17 cellular contexts compared by ENCODE assay signal in genomic region chr6:104486003-104486402, GRCh38.
DNase-seq lines count a peak whose midpoint lies in the region; ATAC-seq, FAIRE-seq and TF ChIP-seq lines count a peak whose summit lies in the region.
"Had no signal": no experiment of that assay in that cellular context is flagged by ENCODE, and none has a peak within 500 bp of the region (broad histone marks: within the 10 kb centered on the region; RNA-seq: fewer than 3 reads in every experiment).

No MANE protein-coding gene starts in this region.

- no peaks in the 10 kb centered on the region for H3K9me3 Mint-ChIP-seq in glutamatergic neuron (ENCODE audit: unreplicated experiment)
- H3K9me3 Mint-ChIP-seq: CD4-positive, alpha-beta memory T cell had no signal

- BruUV-seq in endothelial cell of umbilical vein (replicated peaks; lab: Mats Ljungman, UMichigan) = no TSS peak

- DNase-seq in Karpas-422 (peak; percentile 16), endothelial cell of umbilical vein (ENCODE audit: low read depth, low spot score) (no peak), glutamatergic neuron (no peak)
- DNase-seq: BE2C; CD4-positive, alpha-beta memory T cell; DMS79; GM23248 had no signal

- H3K9me2 ChIP-seq in Karpas-422 (replicated peaks; ENCODE audit: insufficient read depth, low read length) = no peaks in the 10 kb centered on the region

- peaks cover 4% of the 10 kb centered on the region for H3K36me3 Mint-ChIP-seq in glutamatergic neuron (ENCODE audit: unreplicated experiment)
- H3K36me3 Mint-ChIP-seq: CD4-positive, alpha-beta memory T cell had no signal

- no peak for TF ChIP-seq EP300 in gastroesophageal sphincter (IDR thresholded peaks at IDR 0.05)

- H3K4me1 Mint-ChIP-seq in glutamatergic neuron (ENCODE audit: low read depth, unreplicated experiment) = no peaks in the 10 kb centered on the region
- H3K4me1 Mint-ChIP-seq: CD4-positive, alpha-beta memory T cell had no signal

- H3K27me3 Mint-ChIP-seq in glutamatergic neuron (ENCODE audit: unreplicated experiment) = no peaks in the 10 kb centered on the region
- H3K27me3 Mint-ChIP-seq: CD4-positive, alpha-beta memory T cell had no signal

- ATAC-seq in SK-N-SH treated with all-trans-retinoic acid at 6 μM for 48 hours (no peak), HG03175 (IDR thresholded peaks at IDR 0.05; ENCODE audit: unreplicated experiment) (no peak), gastroesophageal sphincter (no peak)
- ATAC-seq: HCT116 had no signal

- dilution Hi-C loops in endothelial cell of umbilical vein (cut with MboI; ENCODE audit: extremely low pct_ligation_motif_present, low sequenced_read_pairs) = no loop called here

- TF ChIP-seq CTCF in endothelial cell of umbilical vein (IDR thresholded peaks at IDR 0.05; ENCODE audit: extremely low read depth in 1 of 2, insufficient read depth in 1 of 2, low read depth in 1 of 2, low read length in 2 of 2) (no peak), glutamatergic neuron (IDR thresholded peaks at IDR 0.05; ENCODE audit: partially characterized antibody, unreplicated experiment) (no peak), gastroesophageal sphincter (IDR thresholded peaks at IDR 0.05) (no peak)

- H3K4me1 ChIP-seq in Karpas-422 (ENCODE audit: low read length) (no peaks in the 10 kb centered on the region), endothelial cell of umbilical vein (ENCODE audit: control insufficient read depth, extremely low read depth, insufficient read depth, low read length) (no peaks in the 10 kb centered on the region), subcutaneous abdominal adipose tissue (ENCODE audit: control insufficient read depth in 5 of 5, insufficient read depth in 5 of 5, low read length in 5 of 5) (peaks cover 0 to 19% (median 0%) of the 10 kb centered on the region in 5 donors), gastroesophageal sphincter (no peaks in the 10 kb centered on the region)

- H3K4me2 ChIP-seq in Karpas-422 (ENCODE audit: low read depth, low read length, poor library complexity, severe bottlenecking) (no peak overlapping the region), endothelial cell of umbilical vein (ENCODE audit: insufficient read depth, low read length) (no peak overlapping the region)

- H3K79me2 ChIP-seq in Karpas-422 (ENCODE audit: low read length) (no peaks in the 10 kb centered on the region), endothelial cell of umbilical vein (ENCODE audit: control insufficient read depth, insufficient read depth, low read length) (no peaks in the 10 kb centered on the region)

- H3K27me3 ChIP-seq in Karpas-422 (ENCODE audit: low read length) = no peaks in the 10 kb centered on the region
- peaks cover 1 to 8% of the 10 kb centered on the region in 2 experiments for H3K27me3 ChIP-seq in endothelial cell of umbilical vein (ENCODE audit: control insufficient read depth in 2 of 2, insufficient read depth in 2 of 2, low read length in 2 of 2)
- H3K27me3 ChIP-seq in subcutaneous abdominal adipose tissue (ENCODE audit: control insufficient read depth in 5 of 5, insufficient read depth in 4 of 5, low read length in 5 of 5) = no peaks in the 10 kb centered on the region
- no peaks in the 10 kb centered on the region for H3K27me3 ChIP-seq in gastroesophageal sphincter
- H3K27me3 ChIP-seq: BE2C had no signal

- POLR2A ChIA-PET in endothelial cell of umbilical vein (lab: Charles Lee) = no interaction called here

- no peak overlapping the region for H3K9ac ChIP-seq in Karpas-422 (ENCODE audit: low read length)
- H3K9ac ChIP-seq in endothelial cell of umbilical vein (replicated peaks; ENCODE audit: extremely low read depth, insufficient read depth, low read length) = no peak overlapping the region
- peak overlapping the region in 1 of 5 donors; percentile 1 for H3K9ac ChIP-seq in subcutaneous abdominal adipose tissue (ENCODE audit: low read length in 5 of 5)
- H3K9ac ChIP-seq: GM23248 had no signal

- H4K20me1 ChIP-seq in Karpas-422 (ENCODE audit: insufficient read depth, low read depth, low read length) = no peaks in the 10 kb centered on the region
- H4K20me1 ChIP-seq in endothelial cell of umbilical vein (replicated peaks; ENCODE audit: control insufficient read depth, extremely low read depth, insufficient read depth, low read length) = no peaks in the 10 kb centered on the region

- no peak overlapping the region for H3K4me3 Mint-ChIP-seq in glutamatergic neuron (ENCODE audit: unreplicated experiment)
- H3K4me3 Mint-ChIP-seq: CD4-positive, alpha-beta memory T cell had no signal

- H3K27ac ChIP-seq in Karpas-422 (ENCODE audit: low read length) (no peak overlapping the region), endothelial cell of umbilical vein (ENCODE audit: insufficient read depth, low read depth, low read length) (no peak overlapping the region), subcutaneous abdominal adipose tissue (ENCODE audit: low read depth, low read length) (peak overlapping the region; percentile 14), gastroesophageal sphincter (no peak overlapping the region)
- H3K27ac ChIP-seq: C4-2B, GM23248 had no signal

- H2AFZ ChIP-seq in Karpas-422 (ENCODE audit: low read length) (no peak overlapping the region), endothelial cell of umbilical vein (ENCODE audit: low read depth, low read length) (no peak overlapping the region)
- H2AFZ ChIP-seq: GM23248 had no signal

- H3K4me3 ChIP-seq in Karpas-422 (ENCODE audit: low read length) (no peak overlapping the region), endothelial cell of umbilical vein (replicated peaks in 1 of 3; ENCODE audit: insufficient read depth in 1 of 3, low read depth in 1 of 3, low read length in 3 of 3) (no peak overlapping the region), subcutaneous abdominal adipose tissue (ENCODE audit: low read depth in 1 of 5, low read length in 5 of 5) (no peak overlapping the region), gastroesophageal sphincter (no peak overlapping the region)
- H3K4me3 ChIP-seq: GM23248 had no signal

- H3K36me3 ChIP-seq in Karpas-422 (ENCODE audit: insufficient read depth, low read length) (no peaks in the 10 kb centered on the region), endothelial cell of umbilical vein (ENCODE audit: control insufficient read depth in 2 of 2, extremely low read depth in 1 of 2, insufficient read depth in 2 of 2, low read length in 2 of 2) (no peaks in the 10 kb centered on the region), subcutaneous abdominal adipose tissue (ENCODE audit: control insufficient read depth in 5 of 5, insufficient read depth in 5 of 5, low read length in 5 of 5) (no peaks in the 10 kb centered on the region), gastroesophageal sphincter (no peaks in the 10 kb centered on the region)
- H3K36me3 ChIP-seq: BE2C had no signal

- intact Hi-C loops in endothelial cell of umbilical vein (cut with micrococcal nuclease) = no loop called here

- WGBS in gastroesophageal sphincter (ENCODE audit: low coverage in 1 of 2), 2 donors = 49 to 76% methylated on average over 3 of the region's 3 CpGs

- H3K9me1 ChIP-seq in endothelial cell of umbilical vein (replicated peaks; ENCODE audit: control insufficient read depth, extremely low read depth, insufficient read depth, low read length) = no peaks in the 10 kb centered on the region

- H3K9me3 ChIP-seq in Karpas-422 (ENCODE audit: low read length) (no peaks in the 10 kb centered on the region), endothelial cell of umbilical vein (replicated peaks; ENCODE audit: control insufficient read depth, insufficient read depth, low read length) (no peaks in the 10 kb centered on the region), subcutaneous abdominal adipose tissue (ENCODE audit: control insufficient read depth in 5 of 5, low read length in 5 of 5) (no peaks in the 10 kb centered on the region), gastroesophageal sphincter (no peaks in the 10 kb centered on the region)
- H3K9me3 ChIP-seq: BE2C had no signal

- no peak overlapping the region for H3K27ac Mint-ChIP-seq in glutamatergic neuron (ENCODE audit: unreplicated experiment)
- H3K27ac Mint-ChIP-seq: CD4-positive, alpha-beta memory T cell had no signal

- peak; percentile 53 for FAIRE-seq in endothelial cell of umbilical vein (lab: Jason Lieb, UNC)
- FAIRE-seq: A204.1, G401.6, GM12891, H54 had no signal

- CTCF ChIA-PET in endothelial cell of umbilical vein (lab: Charles Lee) = no interaction called here

- TF ChIP-seq POLR2A in endothelial cell of umbilical vein (IDR thresholded peaks at IDR 0.05; ENCODE audit: low read depth, low read length) = no peak
- TF ChIP-seq POLR2A in gastroesophageal sphincter (IDR thresholded peaks at IDR 0.05) = no peak

TF ChIP-seq in SK-N-SH treated with all-trans-retinoic acid at 6 μM for 48 hours, 23 proteins besides CTCF, POLR2A, EP300 and RAD21:
- TF ChIP-seq SNAI2 (CRISPR knock-in tag; IDR thresholded peaks at IDR 0.05) (peak; percentile 14; the same call in 1 of the 2 replicates), ISL1 (CRISPR knock-in tag; IDR thresholded peaks at IDR 0.05) (peak; percentile 69), OSR1 (CRISPR knock-in tag; IDR thresholded peaks at IDR 0.05) (no peak)

TF ChIP-seq in endothelial cell of umbilical vein, 7 proteins besides CTCF, POLR2A, EP300 and RAD21:
- no peak for TF ChIP-seq MYC (IDR thresholded peaks at IDR 0.05; ENCODE audit: low read depth, low read length)
TF ChIP-seq in endothelial cell of umbilical vein: peak in this region for 0.
